Comparison of ENCODE assay signal across 2 cellular contexts in the genomic region with DNA sequence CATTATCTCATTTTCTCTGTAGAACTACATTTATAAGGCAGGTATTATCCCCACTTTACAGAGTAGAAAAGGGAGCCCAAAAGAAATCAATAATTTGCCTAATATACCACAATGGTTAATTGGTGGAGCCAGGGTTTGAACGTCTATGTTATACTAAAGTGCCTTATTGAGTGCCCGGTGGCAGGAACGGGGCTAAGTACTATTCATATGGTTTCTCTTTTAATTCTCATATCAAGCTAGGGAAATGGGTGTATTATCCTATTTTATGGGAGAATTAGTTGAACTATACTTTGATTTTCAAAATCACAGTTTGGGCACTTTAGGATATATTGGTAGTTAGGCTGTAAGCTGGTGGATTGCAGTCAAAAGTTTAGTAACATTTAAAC.
TF ChIP-seq lines count a peak whose summit lies in the region.

No MANE protein-coding gene starts in this region.

TF ChIP-seq in K562, 482 proteins besides CTCF, POLR2A, EP300 and RAD21:
- TF ChIP-seq ZBTB8A (IDR thresholded peaks at IDR 0.05; ENCODE audit: partially characterized antibody): no peak
- TF ChIP-seq, protein P1, sequence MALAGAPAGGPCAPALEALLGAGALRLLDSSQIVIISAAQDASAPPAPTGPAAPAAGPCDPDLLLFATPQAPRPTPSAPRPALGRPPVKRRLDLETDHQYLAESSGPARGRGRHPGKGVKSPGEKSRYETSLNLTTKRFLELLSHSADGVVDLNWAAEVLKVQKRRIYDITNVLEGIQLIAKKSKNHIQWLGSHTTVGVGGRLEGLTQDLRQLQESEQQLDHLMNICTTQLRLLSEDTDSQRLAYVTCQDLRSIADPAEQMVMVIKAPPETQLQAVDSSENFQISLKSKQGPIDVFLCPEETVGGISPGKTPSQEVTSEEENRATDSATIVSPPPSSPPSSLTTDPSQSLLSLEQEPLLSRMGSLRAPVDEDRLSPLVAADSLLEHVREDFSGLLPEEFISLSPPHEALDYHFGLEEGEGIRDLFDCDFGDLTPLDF (CRISPR knock-in tag; IDR thresholded peaks at IDR 0.05): no peak
- peak; percentile 8 for TF ChIP-seq RBM25 (IDR thresholded peaks at IDR 0.05; ENCODE audit: low read depth, low read length, severe bottlenecking)
- TF ChIP-seq BRD9 (IDR thresholded peaks at IDR 0.05; ENCODE audit: low read depth, partially characterized antibody): peak; percentile 3

TF ChIP-seq in HEK293T, 16 proteins besides CTCF, POLR2A, EP300 and RAD21:
- TF ChIP-seq ZNF384 (IDR thresholded peaks at IDR 0.05) (no peak), LEF1 (IDR thresholded peaks at IDR 0.05; ENCODE audit: borderline replicate concordance) (no peak), SP1 (IDR thresholded peaks at IDR 0.05) (no peak), TARDBP (IDR thresholded peaks at IDR 0.05) (no peak), FOXA1 (IDR thresholded peaks at IDR 0.05) (no peak), NFRKB (IDR thresholded peaks at IDR 0.05) (no peak), ELF4 (IDR thresholded peaks at IDR 0.05) (no peak), CTBP1 (IDR thresholded peaks at IDR 0.05; ENCODE audit: borderline replicate concordance) (no peak), ARNT (IDR thresholded peaks at IDR 0.05) (no peak), FOXM1 (IDR thresholded peaks at IDR 0.05; ENCODE audit: borderline replicate concordance) (no peak), L3MBTL2 (conservative IDR thresholded peaks at IDR 0.05) (no peak), SUZ12 (IDR thresholded peaks at IDR 0.05) (no peak), BHLHE40 (IDR thresholded peaks at IDR 0.05; ENCODE audit: borderline replicate concordance) (no peak), FOXK2 (IDR thresholded peaks at IDR 0.05) (no peak), HDGF (IDR thresholded peaks at IDR 0.05; ENCODE audit: borderline replicate concordance) (no peak)
- TF ChIP-seq, protein P2, sequence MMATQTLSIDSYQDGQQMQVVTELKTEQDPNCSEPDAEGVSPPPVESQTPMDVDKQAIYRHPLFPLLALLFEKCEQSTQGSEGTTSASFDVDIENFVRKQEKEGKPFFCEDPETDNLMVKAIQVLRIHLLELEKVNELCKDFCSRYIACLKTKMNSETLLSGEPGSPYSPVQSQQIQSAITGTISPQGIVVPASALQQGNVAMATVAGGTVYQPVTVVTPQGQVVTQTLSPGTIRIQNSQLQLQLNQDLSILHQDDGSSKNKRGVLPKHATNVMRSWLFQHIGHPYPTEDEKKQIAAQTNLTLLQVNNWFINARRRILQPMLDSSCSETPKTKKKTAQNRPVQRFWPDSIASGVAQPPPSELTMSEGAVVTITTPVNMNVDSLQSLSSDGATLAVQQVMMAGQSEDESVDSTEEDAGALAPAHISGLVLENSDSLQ (IDR thresholded peaks at IDR 0.05): no peak
